ENCODE assay signal across 8 cellular contexts in genomic region chr6:85643530-85644373, GRCh38.
DNase-seq lines count a peak whose midpoint lies in the region; ATAC-seq and TF ChIP-seq lines count a peak whose summit lies in the region.

No MANE protein-coding gene starts in this region.

- H3K4me3 ChIP-seq in astrocyte of the cerebellum (ENCODE audit: low read depth, low read length) = peak overlapping the region; percentile 57
- peak overlapping the region; percentile 52 for H3K4me3 ChIP-seq in retinal pigment epithelial cell (ENCODE audit: low read length)

- in situ Hi-C loops in astrocyte of the cerebellum (cut with HindIII; ENCODE audit: low sequenced_read_pairs) = loop anchor here (5.0 kb wide), 1 partner anchor 46 kb away; no protein-coding TSS in a partner anchor

- DNase-seq in NCI-H146 (lab: John Stamatoyannopoulos, UW) = peak; percentile 95
- DNase-seq in T-helper 1 cell = peak; percentile 22 to 86 (median 58)
- DNase-seq in astrocyte of the cerebellum (ENCODE audit: low read depth) = peak; percentile 91
- peak in 50 of 51 donors; percentile 58 to 98 (median 90) for DNase-seq in hypothalamus (lab: John Stamatoyannopoulos, UW)
- peak; percentile 67 for DNase-seq in retinal pigment epithelial cell (ENCODE audit: low read depth)
- no peak for DNase-seq in cerebellar nuclear complex (lab: John Stamatoyannopoulos, UW)

- no peak for TF ChIP-seq CTCF in astrocyte of the cerebellum (IDR thresholded peaks at IDR 0.05; ENCODE audit: low read depth, low read length, missing control alignments)
- TF ChIP-seq CTCF in retinal pigment epithelial cell (conservative IDR thresholded peaks at IDR 0.05; ENCODE audit: low read depth, low read length) = no peak

- ATAC-seq in GM18499 (IDR thresholded peaks at IDR 0.05; ENCODE audit: insufficient read depth, unreplicated experiment) = peak; percentile 54
- ATAC-seq in HG02884 (IDR thresholded peaks at IDR 0.05; ENCODE audit: unreplicated experiment) = peak; percentile 43

Comparison
In these comparisons a context has a peak if more than half of its experiments do, and no peak if none do; other contexts are left out.
1. DNase-seq: peak in NCI-H146 (single experiment), T-helper 1 cell (5 of 5), astrocyte of the cerebellum (single experiment), hypothalamus (50 of 51) and retinal pigment epithelial cell (single experiment); none in cerebellar nuclear complex (0 of 2).